In genomic region chr10:68600041-68600778, GRCh38 we compare ENCODE assay signal across 8 cellular contexts. TPM values are rescaled to one million over a fixed set of nuclear protein-coding genes. Genes with fewer than 3 reads are reported as not detected.
DNase-seq lines count a peak whose midpoint lies in the region; ATAC-seq, FAIRE-seq and TF ChIP-seq lines count a peak whose summit lies in the region.

No MANE protein-coding gene starts in this region.

- H3K36me3 ChIP-seq in endothelial cell of umbilical vein (ENCODE audit: control insufficient read depth in 2 of 2, extremely low read depth in 1 of 2, insufficient read depth in 2 of 2, low read length in 2 of 2) = no peaks in the 10 kb centered on the region

- H3K4me3 ChIP-seq in endothelial cell of umbilical vein (replicated peaks in 1 of 3; ENCODE audit: insufficient read depth in 1 of 3, low read depth in 1 of 3, low read length in 3 of 3) = peak overlapping the region; percentile 31 to 80 (median 70)

- H4K20me1 ChIP-seq in endothelial cell of umbilical vein (replicated peaks; ENCODE audit: control insufficient read depth, extremely low read depth, insufficient read depth, low read length) = no peaks in the 10 kb centered on the region

- TF ChIP-seq POLR2A in endothelial cell of umbilical vein (IDR thresholded peaks at IDR 0.05; ENCODE audit: low read depth, low read length) = peak; percentile 61

- FAIRE-seq in endothelial cell of umbilical vein (lab: Jason Lieb, UNC) = peak; percentile 92

- no peak for TF ChIP-seq CTCF in endothelial cell of umbilical vein (IDR thresholded peaks at IDR 0.05; ENCODE audit: extremely low read depth in 1 of 2, insufficient read depth in 1 of 2, low read depth in 1 of 2, low read length in 2 of 2)

- peaks cover 14% of the 10 kb centered on the region for H3K4me1 ChIP-seq in endothelial cell of umbilical vein (ENCODE audit: control insufficient read depth, extremely low read depth, insufficient read depth, low read length)

- CTCF ChIA-PET in endothelial cell of umbilical vein (lab: Charles Lee) = interaction anchor here (1.1 to 1.4 kb wide), 2 partner anchors 40 to 47 kb away, joined by 3 read pairs; partner anchors contain the start of gene TET1

- H3K27me3 ChIP-seq in endothelial cell of umbilical vein (ENCODE audit: control insufficient read depth in 2 of 2, insufficient read depth in 2 of 2, low read length in 2 of 2) = no peaks in the 10 kb centered on the region

- H2AFZ ChIP-seq in endothelial cell of umbilical vein (ENCODE audit: low read depth, low read length) = peak overlapping the region; percentile 98

- H3K9me3 ChIP-seq in endothelial cell of umbilical vein (replicated peaks; ENCODE audit: control insufficient read depth, insufficient read depth, low read length) = no peaks in the 10 kb centered on the region

- DNase-seq in CD1c-positive myeloid dendritic cell (ENCODE audit: extremely low spot score) (peak; percentile 42), NCI-H748 treated with DMSO at 0.1 percent for 48 hours (lab: John Stamatoyannopoulos, UW) (peak; percentile 76), endothelial cell of umbilical vein (ENCODE audit: low read depth, low spot score) (peak; percentile 86), mesenteric fat pad (ENCODE audit: low spot score) (peak; percentile 81)
- DNase-seq in activated CD8-positive, alpha-beta memory T cell treated with anti-CD3 and anti-CD28 coated beads for 48 hours (ENCODE audit: low read depth in 2 of 3, low spot score in 2 of 3) = peak; percentile 24 to 36 (median 27)
- peak; percentile 4 to 39 for DNase-seq in stimulated activated CD8-positive, alpha-beta memory T cell treated with anti-CD3 and anti-CD28 coated beads, Interleukin-2, amount 100 ng/mL, for 48 hours (ENCODE audit: low read depth in 2 of 2)

- dilution Hi-C loops in endothelial cell of umbilical vein (cut with MboI; ENCODE audit: extremely low pct_ligation_motif_present, low sequenced_read_pairs) = no loop called here

- BruUV-seq in endothelial cell of umbilical vein (replicated peaks; lab: Mats Ljungman, UMichigan) = TSS peak; percentile 21

- POLR2A ChIA-PET in endothelial cell of umbilical vein (lab: Charles Lee) = interaction anchor here (1.3 kb wide), 1 partner anchor 40 kb away, joined by 4 read pairs; the partner anchor contains the start of gene TET1

- no peaks in the 10 kb centered on the region for H3K9me1 ChIP-seq in endothelial cell of umbilical vein (replicated peaks; ENCODE audit: control insufficient read depth, extremely low read depth, insufficient read depth, low read length)

- peak; percentile 87 for ATAC-seq in GM19395 (IDR thresholded peaks at IDR 0.05; ENCODE audit: unreplicated experiment)
- peak; percentile 76 for ATAC-seq in HG03558 (IDR thresholded peaks at IDR 0.05; ENCODE audit: extremely low read depth, unreplicated experiment)

- H3K79me2 ChIP-seq in endothelial cell of umbilical vein (ENCODE audit: control insufficient read depth, insufficient read depth, low read length) = no peaks in the 10 kb centered on the region

- intact Hi-C loops in endothelial cell of umbilical vein (cut with micrococcal nuclease) = loop anchor here (1.0 kb wide), 2 partner anchors 40 to 121 kb away; partner anchors contain the start of genes CCAR1 and TET1

- H3K27ac ChIP-seq in endothelial cell of umbilical vein (ENCODE audit: insufficient read depth, low read depth, low read length) = peak overlapping the region; percentile 55

- peak overlapping the region; percentile 64 for H3K9ac ChIP-seq in endothelial cell of umbilical vein (replicated peaks; ENCODE audit: extremely low read depth, insufficient read depth, low read length)

- peak overlapping the region; percentile 97 for H3K4me2 ChIP-seq in endothelial cell of umbilical vein (ENCODE audit: insufficient read depth, low read length)

TF ChIP-seq in endothelial cell of umbilical vein, 7 proteins besides CTCF, POLR2A, EP300 and RAD21:
- no peak for TF ChIP-seq FOS (IDR thresholded peaks at IDR 0.05; ENCODE audit: borderline replicate concordance, insufficient read depth, low read length)
- no peak for TF ChIP-seq JUN (IDR thresholded peaks at IDR 0.05; ENCODE audit: borderline replicate concordance, insufficient read depth, insufficient read length, low read depth)
- no peak for TF ChIP-seq MYC (IDR thresholded peaks at IDR 0.05; ENCODE audit: low read depth, low read length)
- TF ChIP-seq EZH2 (IDR thresholded peaks at IDR 0.05; ENCODE audit: borderline replicate concordance, low read depth, low read length, severe bottlenecking) = no peak
- no peak for TF ChIP-seq GATA2 (IDR thresholded peaks at IDR 0.05; ENCODE audit: insufficient read depth, insufficient read length, low read depth, low read length)
- TF ChIP-seq POLR2AphosphoS5 (IDR thresholded peaks at IDR 0.05; ENCODE audit: insufficient read depth, low read depth, low read length) = no peak
TF ChIP-seq in endothelial cell of umbilical vein: peak in this region for 0.

RNA-seq across cellular contexts. Expression of gene TET1, which starts 40.1 kb away (rescaled TPM):
- 1.3 and 1.5 TPM in 2 replicates for total RNA-seq in endothelial cell of umbilical vein
- 0.21 and 0.23 TPM in 2 replicates for polyA plus RNA-seq in endothelial cell of umbilical vein
- 0.26 and 0.27 TPM in 2 replicates for polyA plus RNA-seq in endothelial cell of umbilical vein (2011; cell fraction: cytosol; rRNA removed)
- 0.63 and 0.70 TPM in 2 replicates for polyA plus RNA-seq in endothelial cell of umbilical vein (2011; cell fraction: nucleus; rRNA removed)
- polyA plus RNA-seq in endothelial cell of umbilical vein (2012) = 0.35 and 0.37 TPM in 2 replicates
- polyA minus RNA-seq in endothelial cell of umbilical vein = 1.6 and 2.0 TPM in 2 replicates
- not detected for polyA minus RNA-seq in endothelial cell of umbilical vein (2011; cell fraction: cytosol; rRNA and poly(A)+ RNA removed)
- 2.3 and 3.3 TPM in 2 replicates for polyA minus RNA-seq in endothelial cell of umbilical vein (2011; cell fraction: nucleus; rRNA and poly(A)+ RNA removed)
- total RNA-seq in mesenteric fat pad = 5.7 TPM

Comparison
In these comparisons a context has a peak if more than half of its experiments do, and no peak if none do; other contexts are left out.
1. Peak in every context shown above with its lines: DNase-seq, ATAC-seq, H3K4me3 ChIP-seq and H3K27ac ChIP-seq.
2. DNase-seq: peak in every context shown above with its lines; median percentile 86 in endothelial cell of umbilical vein; 81 in mesenteric fat pad; 76 in NCI-H748 treated with DMSO at 0.1 percent for 48 hours; 42 in CD1c-positive myeloid dendritic cell; 27 in activated CD8-positive, alpha-beta memory T cell treated with anti-CD3 and anti-CD28 coated beads for 48 hours; 22 in stimulated activated CD8-positive, alpha-beta memory T cell treated with anti-CD3 and anti-CD28 coated beads, Interleukin-2, amount 100 ng/mL, for 48 hours.